Comparison of ENCODE assay signal across 2 cellular contexts in the genomic region with DNA sequence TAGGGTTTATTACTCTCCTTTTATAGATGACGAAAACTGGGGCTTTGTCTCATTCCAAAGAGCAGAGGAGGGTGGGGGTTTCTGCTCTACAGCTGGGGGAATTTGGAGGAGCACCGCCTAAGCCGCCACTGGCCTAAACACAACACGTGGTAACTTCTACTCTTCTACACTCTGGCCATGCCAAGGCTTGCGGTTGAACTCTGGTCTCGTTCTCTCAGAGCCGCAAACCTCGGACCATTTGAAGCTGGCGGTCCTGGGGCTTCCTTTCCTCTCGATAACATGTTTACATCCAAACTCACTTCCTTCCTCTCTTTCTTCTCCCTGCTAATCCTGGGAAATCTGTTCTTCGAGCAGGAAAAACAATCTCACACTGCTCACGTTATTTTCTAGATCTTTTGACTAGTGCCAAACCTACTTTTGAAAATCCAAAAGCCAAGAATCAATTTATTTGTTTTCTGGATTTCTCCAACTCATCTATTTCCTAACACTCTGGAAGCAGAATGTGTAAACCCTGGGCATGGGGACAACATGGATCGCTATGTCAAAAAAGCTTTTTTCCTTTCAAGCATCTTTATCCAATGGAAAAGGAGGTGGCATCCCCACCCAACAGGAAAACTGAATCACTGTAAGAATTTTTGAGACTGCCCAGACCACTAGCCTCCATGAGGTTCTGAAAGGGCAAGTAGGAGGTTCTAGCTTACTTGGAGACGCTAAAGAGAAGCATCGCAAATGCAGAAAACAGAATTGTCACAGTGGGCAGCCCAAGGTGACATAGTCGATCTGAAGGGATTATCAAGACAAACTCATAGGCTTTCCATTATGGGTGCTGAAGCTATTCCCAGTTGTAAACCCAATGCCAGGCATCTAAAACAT.
TF ChIP-seq lines count a peak whose summit lies in the region.

No MANE protein-coding gene starts in this region.

TF ChIP-seq in WTC11, 78 proteins besides CTCF, POLR2A, EP300 and RAD21 (continued from another document):
- TF ChIP-seq, protein P1, sequence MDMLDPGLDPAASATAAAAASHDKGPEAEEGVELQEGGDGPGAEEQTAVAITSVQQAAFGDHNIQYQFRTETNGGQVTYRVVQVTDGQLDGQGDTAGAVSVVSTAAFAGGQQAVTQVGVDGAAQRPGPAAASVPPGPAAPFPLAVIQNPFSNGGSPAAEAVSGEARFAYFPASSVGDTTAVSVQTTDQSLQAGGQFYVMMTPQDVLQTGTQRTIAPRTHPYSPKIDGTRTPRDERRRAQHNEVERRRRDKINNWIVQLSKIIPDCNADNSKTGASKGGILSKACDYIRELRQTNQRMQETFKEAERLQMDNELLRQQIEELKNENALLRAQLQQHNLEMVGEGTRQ (CRISPR knock-in tag; IDR thresholded peaks at IDR 0.05), result peak; percentile 35; the same call in 1 of the 2 replicates
- TF ChIP-seq GABPB1 (CRISPR knock-in tag; IDR thresholded peaks at IDR 0.05) (peak; percentile 74), IRF2 (CRISPR knock-in tag; IDR thresholded peaks at IDR 0.05; ENCODE audit: borderline replicate concordance, low read depth) (no peak), GRHL2 (CRISPR knock-in tag; IDR thresholded peaks at IDR 0.05; ENCODE audit: insufficient replicate concordance, severe bottlenecking) (no peak), SP1 (CRISPR knock-in tag; conservative IDR thresholded peaks at IDR 0.05) (no peak), FOXP1 (CRISPR knock-in tag; IDR thresholded peaks at IDR 0.05; ENCODE audit: borderline replicate concordance) (no peak), EMX1 (CRISPR knock-in tag; IDR thresholded peaks at IDR 0.05) (no peak)
- TF ChIP-seq, protein P2, sequence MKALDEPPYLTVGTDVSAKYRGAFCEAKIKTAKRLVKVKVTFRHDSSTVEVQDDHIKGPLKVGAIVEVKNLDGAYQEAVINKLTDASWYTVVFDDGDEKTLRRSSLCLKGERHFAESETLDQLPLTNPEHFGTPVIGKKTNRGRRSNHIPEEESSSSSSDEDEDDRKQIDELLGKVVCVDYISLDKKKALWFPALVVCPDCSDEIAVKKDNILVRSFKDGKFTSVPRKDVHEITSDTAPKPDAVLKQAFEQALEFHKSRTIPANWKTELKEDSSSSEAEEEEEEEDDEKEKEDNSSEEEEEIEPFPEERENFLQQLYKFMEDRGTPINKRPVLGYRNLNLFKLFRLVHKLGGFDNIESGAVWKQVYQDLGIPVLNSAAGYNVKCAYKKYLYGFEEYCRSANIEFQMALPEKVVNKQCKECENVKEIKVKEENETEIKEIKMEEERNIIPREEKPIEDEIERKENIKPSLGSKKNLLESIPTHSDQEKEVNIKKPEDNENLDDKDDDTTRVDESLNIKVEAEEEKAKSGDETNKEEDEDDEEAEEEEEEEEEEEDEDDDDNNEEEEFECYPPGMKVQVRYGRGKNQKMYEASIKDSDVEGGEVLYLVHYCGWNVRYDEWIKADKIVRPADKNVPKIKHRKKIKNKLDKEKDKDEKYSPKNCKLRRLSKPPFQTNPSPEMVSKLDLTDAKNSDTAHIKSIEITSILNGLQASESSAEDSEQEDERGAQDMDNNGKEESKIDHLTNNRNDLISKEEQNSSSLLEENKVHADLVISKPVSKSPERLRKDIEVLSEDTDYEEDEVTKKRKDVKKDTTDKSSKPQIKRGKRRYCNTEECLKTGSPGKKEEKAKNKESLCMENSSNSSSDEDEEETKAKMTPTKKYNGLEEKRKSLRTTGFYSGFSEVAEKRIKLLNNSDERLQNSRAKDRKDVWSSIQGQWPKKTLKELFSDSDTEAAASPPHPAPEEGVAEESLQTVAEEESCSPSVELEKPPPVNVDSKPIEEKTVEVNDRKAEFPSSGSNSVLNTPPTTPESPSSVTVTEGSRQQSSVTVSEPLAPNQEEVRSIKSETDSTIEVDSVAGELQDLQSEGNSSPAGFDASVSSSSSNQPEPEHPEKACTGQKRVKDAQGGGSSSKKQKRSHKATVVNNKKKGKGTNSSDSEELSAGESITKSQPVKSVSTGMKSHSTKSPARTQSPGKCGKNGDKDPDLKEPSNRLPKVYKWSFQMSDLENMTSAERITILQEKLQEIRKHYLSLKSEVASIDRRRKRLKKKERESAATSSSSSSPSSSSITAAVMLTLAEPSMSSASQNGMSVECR (CRISPR knock-in tag; IDR thresholded peaks at IDR 0.05; ENCODE audit: borderline replicate concordance), result no peak
- TF ChIP-seq, protein P3, sequence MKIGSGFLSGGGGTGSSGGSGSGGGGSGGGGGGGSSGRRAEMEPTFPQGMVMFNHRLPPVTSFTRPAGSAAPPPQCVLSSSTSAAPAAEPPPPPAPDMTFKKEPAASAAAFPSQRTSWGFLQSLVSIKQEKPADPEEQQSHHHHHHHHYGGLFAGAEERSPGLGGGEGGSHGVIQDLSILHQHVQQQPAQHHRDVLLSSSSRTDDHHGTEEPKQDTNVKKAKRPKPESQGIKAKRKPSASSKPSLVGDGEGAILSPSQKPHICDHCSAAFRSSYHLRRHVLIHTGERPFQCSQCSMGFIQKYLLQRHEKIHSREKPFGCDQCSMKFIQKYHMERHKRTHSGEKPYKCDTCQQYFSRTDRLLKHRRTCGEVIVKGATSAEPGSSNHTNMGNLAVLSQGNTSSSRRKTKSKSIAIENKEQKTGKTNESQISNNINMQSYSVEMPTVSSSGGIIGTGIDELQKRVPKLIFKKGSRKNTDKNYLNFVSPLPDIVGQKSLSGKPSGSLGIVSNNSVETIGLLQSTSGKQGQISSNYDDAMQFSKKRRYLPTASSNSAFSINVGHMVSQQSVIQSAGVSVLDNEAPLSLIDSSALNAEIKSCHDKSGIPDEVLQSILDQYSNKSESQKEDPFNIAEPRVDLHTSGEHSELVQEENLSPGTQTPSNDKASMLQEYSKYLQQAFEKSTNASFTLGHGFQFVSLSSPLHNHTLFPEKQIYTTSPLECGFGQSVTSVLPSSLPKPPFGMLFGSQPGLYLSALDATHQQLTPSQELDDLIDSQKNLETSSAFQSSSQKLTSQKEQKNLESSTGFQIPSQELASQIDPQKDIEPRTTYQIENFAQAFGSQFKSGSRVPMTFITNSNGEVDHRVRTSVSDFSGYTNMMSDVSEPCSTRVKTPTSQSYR (CRISPR knock-in tag; IDR thresholded peaks at IDR 0.05), result no peak
TF ChIP-seq in WTC11: peak in this region for 2.

TF ChIP-seq in liver, 16 proteins besides CTCF, POLR2A, EP300 and RAD21 (continued from another document):
- TF ChIP-seq, protein P4, sequence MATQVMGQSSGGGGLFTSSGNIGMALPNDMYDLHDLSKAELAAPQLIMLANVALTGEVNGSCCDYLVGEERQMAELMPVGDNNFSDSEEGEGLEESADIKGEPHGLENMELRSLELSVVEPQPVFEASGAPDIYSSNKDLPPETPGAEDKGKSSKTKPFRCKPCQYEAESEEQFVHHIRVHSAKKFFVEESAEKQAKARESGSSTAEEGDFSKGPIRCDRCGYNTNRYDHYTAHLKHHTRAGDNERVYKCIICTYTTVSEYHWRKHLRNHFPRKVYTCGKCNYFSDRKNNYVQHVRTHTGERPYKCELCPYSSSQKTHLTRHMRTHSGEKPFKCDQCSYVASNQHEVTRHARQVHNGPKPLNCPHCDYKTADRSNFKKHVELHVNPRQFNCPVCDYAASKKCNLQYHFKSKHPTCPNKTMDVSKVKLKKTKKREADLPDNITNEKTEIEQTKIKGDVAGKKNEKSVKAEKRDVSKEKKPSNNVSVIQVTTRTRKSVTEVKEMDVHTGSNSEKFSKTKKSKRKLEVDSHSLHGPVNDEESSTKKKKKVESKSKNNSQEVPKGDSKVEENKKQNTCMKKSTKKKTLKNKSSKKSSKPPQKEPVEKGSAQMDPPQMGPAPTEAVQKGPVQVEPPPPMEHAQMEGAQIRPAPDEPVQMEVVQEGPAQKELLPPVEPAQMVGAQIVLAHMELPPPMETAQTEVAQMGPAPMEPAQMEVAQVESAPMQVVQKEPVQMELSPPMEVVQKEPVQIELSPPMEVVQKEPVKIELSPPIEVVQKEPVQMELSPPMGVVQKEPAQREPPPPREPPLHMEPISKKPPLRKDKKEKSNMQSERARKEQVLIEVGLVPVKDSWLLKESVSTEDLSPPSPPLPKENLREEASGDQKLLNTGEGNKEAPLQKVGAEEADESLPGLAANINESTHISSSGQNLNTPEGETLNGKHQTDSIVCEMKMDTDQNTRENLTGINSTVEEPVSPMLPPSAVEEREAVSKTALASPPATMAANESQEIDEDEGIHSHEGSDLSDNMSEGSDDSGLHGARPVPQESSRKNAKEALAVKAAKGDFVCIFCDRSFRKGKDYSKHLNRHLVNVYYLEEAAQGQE (IDR thresholded peaks at IDR 0.05), result peak; percentile 83
- TF ChIP-seq FOXA2 (IDR thresholded peaks at IDR 0.05) (no peak), HNF4G (IDR thresholded peaks at IDR 0.05) (peak; percentile 5), GABPA (IDR thresholded peaks at IDR 0.05 in 1 of 2, conservative IDR thresholded peaks at IDR 0.05 in 1 of 2) (peak in 1 of 2 donors; percentile 31)
- TF ChIP-seq, protein P5, sequence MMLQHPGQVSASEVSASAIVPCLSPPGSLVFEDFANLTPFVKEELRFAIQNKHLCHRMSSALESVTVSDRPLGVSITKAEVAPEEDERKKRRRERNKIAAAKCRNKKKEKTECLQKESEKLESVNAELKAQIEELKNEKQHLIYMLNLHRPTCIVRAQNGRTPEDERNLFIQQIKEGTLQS (IDR thresholded peaks at IDR 0.05), result no peak
TF ChIP-seq in liver: peak in this region for 9.
